Comparison of ENCODE assay signal across 9 cellular contexts in genomic region chr5:87002485-87002884, GRCh38.
"Had no signal": no experiment of that assay in that cellular context is flagged by ENCODE, and none has a peak within 500 bp of the region (broad histone marks: within the 10 kb centered on the region; RNA-seq: fewer than 3 reads in every experiment).

No MANE protein-coding gene starts in this region.

- ATAC-seq: foreskin keratinocyte, SK-N-SH treated with all-trans-retinoic acid at 6 μM for 48 hours had no signal

- H3K36me3 ChIP-seq: esophagus muscularis mucosa, stomach, uterus had no signal

- H3K4me3 ChIP-seq: dorsolateral prefrontal cortex, esophagus muscularis mucosa, stomach, uterus had no signal

- H3K9me3 ChIP-seq: esophagus muscularis mucosa, stomach, uterus had no signal

- H3K27ac ChIP-seq: dorsolateral prefrontal cortex, esophagus muscularis mucosa, foreskin keratinocyte, stomach, uterus had no signal

- DNase-seq: activated T-cell treated with anti-CD3 and anti-CD28 coated beads, Interleukin-2, amount 50 U/mL, for 1 hour; dorsolateral prefrontal cortex; foreskin keratinocyte; kidney; small intestine; stomach; uterus had no signal

- H3K4me1 ChIP-seq: esophagus muscularis mucosa, foreskin keratinocyte, stomach, uterus had no signal

- H3K27me3 ChIP-seq: dorsolateral prefrontal cortex, esophagus muscularis mucosa, stomach, uterus had no signal
